In genomic region chrX:132270699-132271098, GRCh38 we compare ENCODE assay signal across 14 cellular contexts. TPM values are rescaled to one million over a fixed set of nuclear protein-coding genes. Genes with fewer than 3 reads are reported as not detected.
DNase-seq lines count a peak whose midpoint lies in the region; ATAC-seq and TF ChIP-seq lines count a peak whose summit lies in the region.
"Had no signal": no experiment of that assay in that cellular context is flagged by ENCODE, and none has a peak within 500 bp of the region (broad histone marks: within the 10 kb centered on the region; RNA-seq: fewer than 3 reads in every experiment).

No MANE protein-coding gene starts in this region.

- H3K4me1 ChIP-seq in breast epithelium (no peaks in the 10 kb centered on the region), suprapubic skin (peaks cover 28% of the 10 kb centered on the region)
- H3K4me1 ChIP-seq: Peyer's patch had no signal

- H3K27me3 Mint-ChIP-seq in HFFc6 (ENCODE audit: insufficient read depth): no peaks in the 10 kb centered on the region; the same call in 1 of the 2 replicates
- H3K27me3 Mint-ChIP-seq: activated naive CD4-positive, alpha-beta T cell treated with anti-CD3 and anti-CD28 coated beads, Interleukin-2, amount 50 U/mL, for 24 hours had no signal

- H3K9me3 ChIP-seq in breast epithelium (no peaks in the 10 kb centered on the region), suprapubic skin (no peaks in the 10 kb centered on the region)
- H3K9me3 ChIP-seq: Peyer's patch had no signal

- H3K4me3 ChIP-seq in breast epithelium: no peak overlapping the region
- H3K4me3 ChIP-seq in suprapubic skin: peak overlapping the region; percentile 29
- H3K4me3 ChIP-seq: Peyer's patch had no signal

- H3K27ac ChIP-seq in breast epithelium: peak overlapping the region; percentile 51 to 83
- H3K27ac ChIP-seq in suprapubic skin: peak overlapping the region; percentile 92

- H3K36me3 ChIP-seq in breast epithelium: no peaks in the 10 kb centered on the region
- no peaks in the 10 kb centered on the region for H3K36me3 ChIP-seq in suprapubic skin
- H3K36me3 ChIP-seq: Peyer's patch had no signal

- H3K36me3 Mint-ChIP-seq in HFFc6 (ENCODE audit: low read depth): no peaks in the 10 kb centered on the region
- H3K36me3 Mint-ChIP-seq: activated naive CD4-positive, alpha-beta T cell treated with anti-CD3 and anti-CD28 coated beads, Interleukin-2, amount 50 U/mL, for 24 hours had no signal

- no peak overlapping the region for H3K4me3 Mint-ChIP-seq in HFFc6
- H3K4me3 Mint-ChIP-seq: activated naive CD4-positive, alpha-beta T cell treated with anti-CD3 and anti-CD28 coated beads, Interleukin-2, amount 50 U/mL, for 24 hours had no signal

- no peak for ATAC-seq in HG03342 (IDR thresholded peaks at IDR 0.05; ENCODE audit: unreplicated experiment)
- ATAC-seq: HCT116 had no signal

- peaks cover 0 to 10% of the 10 kb centered on the region in 2 donors for H3K27me3 ChIP-seq in breast epithelium
- H3K27me3 ChIP-seq in suprapubic skin: no peaks in the 10 kb centered on the region
- H3K27me3 ChIP-seq: Peyer's patch had no signal

- TF ChIP-seq POLR2A in breast epithelium (IDR thresholded peaks at IDR 0.05): no peak
- no peak for TF ChIP-seq POLR2A in suprapubic skin (IDR thresholded peaks at IDR 0.05)

- DNase-seq in HFFc6 (peak; percentile 0), breast epithelium (ENCODE audit: low spot score in 2 of 2) (peak in 1 of 2 donors; percentile 21), islet precursor cell (peak; percentile 49), suprapubic skin (ENCODE audit: low spot score in 2 of 2) (peak; percentile 79 to 87), HuH-7 (ENCODE audit: low spot score) (no peak), NCI-H1436 (lab: John Stamatoyannopoulos, UW) (no peak), ecto neural progenitor cell (ENCODE audit: low spot score) (no peak)
- DNase-seq: activated CD4-positive, CD25-positive, alpha-beta regulatory T cell treated with anti-CD3 and anti-CD28 coated beads, Interleukin-2, amount 50 U/mL, for 72 hours; foreskin melanocyte; NCI-H1105 had no signal

- H3K9me3 Mint-ChIP-seq in HFFc6: no peaks in the 10 kb centered on the region
- H3K9me3 Mint-ChIP-seq: activated naive CD4-positive, alpha-beta T cell treated with anti-CD3 and anti-CD28 coated beads, Interleukin-2, amount 50 U/mL, for 24 hours had no signal

- H3K4me1 Mint-ChIP-seq in HFFc6 (ENCODE audit: low read depth): peaks cover 8% of the 10 kb centered on the region; the same call in 1 of the 2 replicates

- 26% methylated on average over 3 of the region's 3 CpGs for WGBS in suprapubic skin

- TF ChIP-seq EP300 in suprapubic skin (IDR thresholded peaks at IDR 0.05): no peak

- intact Hi-C loops in breast epithelium (cut with DNase I; ENCODE audit: low total_unique reads): no loop called here

- H3K27ac Mint-ChIP-seq in HFFc6: no peak overlapping the region
- H3K27ac Mint-ChIP-seq: activated naive CD4-positive, alpha-beta T cell treated with anti-CD3 and anti-CD28 coated beads, Interleukin-2, amount 50 U/mL, for 24 hours had no signal

- TF ChIP-seq CTCF in HFFc6 (IDR thresholded peaks at IDR 0.05) (no peak), breast epithelium (IDR thresholded peaks at IDR 0.05) (no peak), suprapubic skin (IDR thresholded peaks at IDR 0.05) (no peak)

RNA-seq across cellular contexts. Expression of gene RAP2C, which starts 51.5 kb away (rescaled TPM):
- 10 to 100 TPM; 25.1 to 34.0 (median 30.0) TPM for total RNA-seq in HFFc6 (2021; fragmentation: NEBNext Ultra II Directional; extraction: Animal tissue kit (Norgen Biotek cat#: 25700))
- total RNA-seq in breast epithelium (10 to 100 TPM; 14.1 to 22.1 (median 18.0) TPM), suprapubic skin (10 to 100 TPM; 15.1 to 21.7 (median 15.4) TPM)

Comparison
In these comparisons a context has a peak if more than half of its experiments do, and no peak if none do; other contexts are left out.
1. DNase-seq: peak in HFFc6 (single experiment), islet precursor cell (single experiment) and suprapubic skin (2 of 2); none in HuH-7 (single experiment), NCI-H1436 (single experiment) and ecto neural progenitor cell (single experiment).